ENCODE assay signal across 30 cellular contexts in genomic region chr10:131767716-131768115, GRCh38.
"Had no signal": no experiment of that assay in that cellular context is flagged by ENCODE, and none has a peak within 500 bp of the region (broad histone marks: within the 10 kb centered on the region; RNA-seq: fewer than 3 reads in every experiment).

No MANE protein-coding gene starts in this region.

- H3K4me1 Mint-ChIP-seq: activated CD4-positive, alpha-beta memory T cell treated with anti-CD3 and anti-CD28 coated beads, Interleukin-2, amount 10 ng/mL, durations not matched to agents 7 days and 5 days; activated CD4-positive, alpha-beta T cell treated with anti-CD3 and anti-CD28 coated beads, Interleukin-2, amount 10 ng/mL, durations not matched to agents 7 days and 5 days; activated CD8-positive, alpha-beta memory T cell treated with anti-CD3 and anti-CD28 coated beads, Interleukin-2, amount 10 ng/mL, durations not matched to agents 7 days and 5 days; activated naive CD4-positive, alpha-beta T cell treated with anti-CD3 and anti-CD28 coated beads, Interleukin-2, amount 10 ng/mL, durations not matched to agents 7 days and 5 days; activated naive CD8-positive, alpha-beta T cell treated with anti-CD3 and anti-CD28 coated beads for 36 hours had no signal

- ATAC-seq: activated CD8-positive, alpha-beta memory T cell treated with anti-CD3 and anti-CD28 coated beads, Interleukin-2, amount 10 ng/mL, durations not matched to agents 7 days and 5 days; activated CD8-positive, alpha-beta T cell treated with anti-CD3 and anti-CD28 coated beads, Interleukin-2, amount 10 ng/mL, durations not matched to agents 7 days and 5 days; activated naive CD4-positive, alpha-beta T cell treated with anti-CD3 and anti-CD28 coated beads, Interleukin-2, amount 50 U/mL, for 72 hours; body of pancreas had no signal

- H3K4me3 Mint-ChIP-seq: activated B cell treated with CpG ODN at 0.5 μM for 24 hours; activated CD4-positive, alpha-beta memory T cell treated with anti-CD3 and anti-CD28 coated beads, Interleukin-2, amount 10 ng/mL, durations not matched to agents 7 days and 5 days; activated CD4-positive, alpha-beta T cell treated with anti-CD3 and anti-CD28 coated beads, Interleukin-2, amount 10 ng/mL, durations not matched to agents 7 days and 5 days; activated CD8-positive, alpha-beta memory T cell treated with anti-CD3 and anti-CD28 coated beads, Interleukin-2, amount 10 ng/mL, durations not matched to agents 7 days and 5 days; activated CD8-positive, alpha-beta T cell treated with anti-CD3 and anti-CD28 coated beads, Interleukin-2, amount 10 ng/mL, durations not matched to agents 7 days and 5 days; activated naive CD4-positive, alpha-beta T cell treated with anti-CD3 and anti-CD28 coated beads, Interleukin-2, amount 10 ng/mL, durations not matched to agents 7 days and 5 days; activated naive CD8-positive, alpha-beta T cell treated with anti-CD3 and anti-CD28 coated beads for 36 hours; activated T-cell treated with anti-CD3 and anti-CD28 coated beads, Interleukin-2, amount 50 U/mL, for 24 hours; T-helper 1 cell treated with Interleukin-12 subunit alpha and Interleukin-12 subunit beta and Interleukin-4 antibody, amounts not matched to agents 30 μg/mL and 1 μg/mL, for 36 hours; T-helper 2 cell treated with Interferon-gamma antibody and Interleukin-4, amounts not matched to agents 5 μg/mL and 100 μg/mL, for 36 hours had no signal

- H3K9me3 Mint-ChIP-seq: activated B cell treated with CpG ODN at 0.5 μM for 24 hours; activated CD4-positive, alpha-beta memory T cell treated with anti-CD3 and anti-CD28 coated beads, Interleukin-2, amount 10 ng/mL, durations not matched to agents 7 days and 5 days; activated CD4-positive, alpha-beta T cell treated with anti-CD3 and anti-CD28 coated beads, Interleukin-2, amount 10 ng/mL, durations not matched to agents 7 days and 5 days; activated naive CD4-positive, alpha-beta T cell treated with anti-CD3 and anti-CD28 coated beads, Interleukin-2, amount 10 ng/mL, durations not matched to agents 7 days and 5 days; activated naive CD4-positive, alpha-beta T cell treated with anti-CD3 and anti-CD28 coated beads, Interleukin-2, amount 50 U/mL, for 72 hours; activated naive CD8-positive, alpha-beta T cell treated with anti-CD3 and anti-CD28 coated beads for 36 hours; activated T-cell treated with anti-CD3 and anti-CD28 coated beads, Interleukin-2, amount 50 U/mL, for 24 hours; activated T-helper 2 cell treated with anti-CD3 and anti-CD28 coated beads, Interferon-gamma antibody, Interleukin-2, Interleukin-4, amounts not matched to agents 10 μg/mL and 5 μg/mL and 100 μg/mL, durations not matched to agents 14 hours and 24 hours and 36 hours; T-helper 1 cell treated with Interleukin-12 subunit alpha and Interleukin-12 subunit beta and Interleukin-4 antibody, amounts not matched to agents 30 μg/mL and 1 μg/mL, for 36 hours; T-helper 2 cell treated with Interferon-gamma antibody and Interleukin-4, amounts not matched to agents 5 μg/mL and 100 μg/mL, for 36 hours had no signal

- H3K27me3 Mint-ChIP-seq: activated CD4-positive, alpha-beta memory T cell treated with anti-CD3 and anti-CD28 coated beads, Interleukin-2, amount 10 ng/mL, durations not matched to agents 7 days and 5 days; activated CD4-positive, alpha-beta T cell treated with anti-CD3 and anti-CD28 coated beads, Interleukin-2, amount 10 ng/mL, durations not matched to agents 7 days and 5 days; activated naive CD4-positive, alpha-beta T cell treated with anti-CD3 and anti-CD28 coated beads, Interleukin-2, amount 10 ng/mL, durations not matched to agents 7 days and 5 days; activated T-cell treated with anti-CD3 and anti-CD28 coated beads, Interleukin-2, amount 50 U/mL, for 24 hours had no signal

- H3K27ac Mint-ChIP-seq: activated B cell treated with CpG ODN at 0.5 μM for 24 hours; activated CD4-positive, alpha-beta memory T cell treated with anti-CD3 and anti-CD28 coated beads, Interleukin-2, amount 10 ng/mL, durations not matched to agents 7 days and 5 days; activated CD4-positive, alpha-beta T cell treated with anti-CD3 and anti-CD28 coated beads, Interleukin-2, amount 10 ng/mL, durations not matched to agents 7 days and 5 days; activated CD8-positive, alpha-beta memory T cell treated with anti-CD3 and anti-CD28 coated beads, Interleukin-2, amount 10 ng/mL, durations not matched to agents 7 days and 5 days; activated CD8-positive, alpha-beta T cell treated with anti-CD3 and anti-CD28 coated beads, Interleukin-2, amount 10 ng/mL, durations not matched to agents 7 days and 5 days; activated naive CD4-positive, alpha-beta T cell treated with anti-CD3 and anti-CD28 coated beads, Interleukin-2, amount 10 ng/mL, durations not matched to agents 7 days and 5 days; activated naive CD4-positive, alpha-beta T cell treated with anti-CD3 and anti-CD28 coated beads, Interleukin-2, amount 50 U/mL, for 72 hours; activated naive CD8-positive, alpha-beta T cell treated with anti-CD3 and anti-CD28 coated beads for 36 hours; activated T-cell treated with anti-CD3 and anti-CD28 coated beads, Interleukin-2, amount 50 U/mL, for 24 hours; activated T-helper 2 cell treated with anti-CD3 and anti-CD28 coated beads, Interferon-gamma antibody, Interleukin-2, Interleukin-4, amounts not matched to agents 10 μg/mL and 5 μg/mL and 100 μg/mL, durations not matched to agents 14 hours and 24 hours and 36 hours; T-helper 1 cell treated with Interleukin-12 subunit alpha and Interleukin-12 subunit beta and Interleukin-4 antibody, amounts not matched to agents 30 μg/mL and 1 μg/mL, for 36 hours; T-helper 2 cell treated with Interferon-gamma antibody and Interleukin-4, amounts not matched to agents 5 μg/mL and 100 μg/mL, for 36 hours had no signal

- DNase-seq: activated B cell treated with CpG ODN at 0.5 μM for 24 hours; activated CD4-positive, alpha-beta memory T cell treated with anti-CD3 and anti-CD28 coated beads, Interleukin-2, amount 10 ng/mL, durations not matched to agents 7 days and 5 days; activated CD4-positive, alpha-beta T cell treated with anti-CD3 and anti-CD28 coated beads for 4 hours; activated CD4-positive, alpha-beta T cell treated with anti-CD3 and anti-CD28 coated beads, Interleukin-2, amount 10 ng/mL, durations not matched to agents 7 days and 5 days; activated CD4-positive, alpha-beta T cell treated with anti-CD3 and anti-CD28 coated beads, Interleukin-2, amount 50 U/mL, for 48 hours; activated CD4-positive, CD25-positive, alpha-beta regulatory T cell treated with anti-CD3 and anti-CD28 coated beads, Interleukin-2, amount 50 U/mL, for 72 hours; activated CD8-positive, alpha-beta memory T cell treated with anti-CD3 and anti-CD28 coated beads for 24 hours; activated CD8-positive, alpha-beta memory T cell treated with anti-CD3 and anti-CD28 coated beads, Interleukin-2, amount 10 ng/mL, durations not matched to agents 7 days and 5 days; activated CD8-positive, alpha-beta memory T cell treated with anti-CD3 and anti-CD28 coated beads, Interleukin-2, amount 50 U/mL, for 48 hours; activated CD8-positive, alpha-beta T cell treated with anti-CD3 and anti-CD28 coated beads, Interleukin-2, amount 10 ng/mL, durations not matched to agents 7 days and 5 days; activated gamma-delta T cell; activated naive CD4-positive, alpha-beta T cell treated with anti-CD3 and anti-CD28 coated beads, Interleukin-2, amount 10 ng/mL, durations not matched to agents 7 days and 5 days; activated naive CD4-positive, alpha-beta T cell treated with Interleukin-2 at 50 U/mL for 16 hours; activated naive CD8-positive, alpha-beta T cell treated with anti-CD3 and anti-CD28 coated beads for 36 hours; activated T-cell treated with anti-CD3 and anti-CD28 coated beads, Interleukin-2, amount 50 U/mL, for 24 hours; activated T-cell treated with anti-CD3 and anti-CD28 coated beads, Interleukin-2, amount 50 U/mL, for 48 hours; adrenal gland; amniotic stem cell; aorta; body of pancreas; brain microvascular endothelial cell; central memory CD4-positive, alpha-beta T cell; colonic mucosa; T-helper 1 cell; T-helper 2 cell; T-helper 9 cell had no signal

- H3K36me3 Mint-ChIP-seq: activated CD8-positive, alpha-beta memory T cell treated with anti-CD3 and anti-CD28 coated beads, Interleukin-2, amount 10 ng/mL, durations not matched to agents 7 days and 5 days; activated naive CD4-positive, alpha-beta T cell treated with anti-CD3 and anti-CD28 coated beads, Interleukin-2, amount 10 ng/mL, durations not matched to agents 7 days and 5 days; activated naive CD4-positive, alpha-beta T cell treated with anti-CD3 and anti-CD28 coated beads, Interleukin-2, amount 50 U/mL, for 72 hours; activated naive CD8-positive, alpha-beta T cell treated with anti-CD3 and anti-CD28 coated beads for 36 hours had no signal
